Comparison of ENCODE assay signal across 9 cellular contexts in genomic region chr9:21326526-21327139, GRCh38. TPM values are rescaled to one million over a fixed set of nuclear protein-coding genes. Genes with fewer than 3 reads are reported as not detected.
DNase-seq lines count a peak whose midpoint lies in the region; ATAC-seq and TF ChIP-seq lines count a peak whose summit lies in the region.
"Had no signal": no experiment of that assay in that cellular context is flagged by ENCODE, and none has a peak within 500 bp of the region (broad histone marks: within the 10 kb centered on the region; RNA-seq: fewer than 3 reads in every experiment).

No MANE protein-coding gene starts in this region.

- H3K9ac ChIP-seq in fibroblast of lung (ENCODE audit: insufficient read depth, low read length) (no peak overlapping the region), parathyroid adenoma (no peak overlapping the region)

- H3K27ac ChIP-seq in RWPE2 (ENCODE audit: poor library complexity, severe bottlenecking) (no peak overlapping the region), fibroblast of lung (ENCODE audit: insufficient read depth, low read length) (no peak overlapping the region), parathyroid adenoma (no peak overlapping the region)

- H3K27me3 ChIP-seq in RWPE2 (ENCODE audit: insufficient read depth, poor library complexity, severe bottlenecking) (no peaks in the 10 kb centered on the region), fibroblast of lung (ENCODE audit: control insufficient read depth, insufficient read depth, low read length) (no peaks in the 10 kb centered on the region), parathyroid adenoma (ENCODE audit: control insufficient read depth, insufficient read depth, low read length) (no peaks in the 10 kb centered on the region)

- DNase-seq in NCI-H1417 (lab: John Stamatoyannopoulos, UW): peak in 2 of 3 experiments; percentile 43 to 59
- no peak for DNase-seq in NCI-H1417 treated with DMSO at 0.1 percent for 48 hours (lab: John Stamatoyannopoulos, UW)
- peak; percentile 13 for DNase-seq in HuH-7 (ENCODE audit: low spot score)
- DNase-seq in RWPE2 (ENCODE audit: low spot score): no peak
- DNase-seq in fibroblast of lung (ENCODE audit: low read depth in 2 of 2): peak; percentile 44 to 59
- DNase-seq in stimulated activated CD4-positive, alpha-beta T cell treated with anti-CD3 and anti-CD28 coated beads, Interleukin-4, amount 100 ng/mL, for 4 hours: no peak

- no peaks in the 10 kb centered on the region for H4K20me1 ChIP-seq in fibroblast of lung (ENCODE audit: control insufficient read depth, extremely low read depth, insufficient read depth, low read length)

- H2AFZ ChIP-seq in fibroblast of lung (ENCODE audit: low read length) (no peak overlapping the region), parathyroid adenoma (no peak overlapping the region)

- H3K79me2 ChIP-seq in fibroblast of lung (ENCODE audit: control insufficient read depth, insufficient read depth, low read length): peaks cover 38% of the 10 kb centered on the region
- H3K79me2 ChIP-seq in parathyroid adenoma: no peaks in the 10 kb centered on the region

- H3K4me1 ChIP-seq in RWPE2 (ENCODE audit: insufficient read depth, poor library complexity, severe bottlenecking) (peaks cover 10% of the 10 kb centered on the region), fibroblast of lung (ENCODE audit: control insufficient read depth, extremely low read depth, insufficient read depth, low read length) (peaks cover 2% of the 10 kb centered on the region), parathyroid adenoma (no peaks in the 10 kb centered on the region)

- H3K4me2 ChIP-seq in fibroblast of lung (ENCODE audit: extremely low read depth, insufficient read depth, low read length) (no peak overlapping the region), parathyroid adenoma (ENCODE audit: low read length) (no peak overlapping the region)

- H3K9me3 ChIP-seq in RWPE2 (ENCODE audit: severe bottlenecking) (no peaks in the 10 kb centered on the region), fibroblast of lung (ENCODE audit: control insufficient read depth, insufficient read depth, low read depth, low read length) (no peaks in the 10 kb centered on the region), parathyroid adenoma (ENCODE audit: control insufficient read depth, low read length) (no peaks in the 10 kb centered on the region)

- H3K36me3 ChIP-seq in RWPE2 (ENCODE audit: low read depth) (peaks cover 24% of the 10 kb centered on the region), fibroblast of lung (ENCODE audit: control insufficient read depth, insufficient read depth, low read length) (peaks cover 5% of the 10 kb centered on the region), parathyroid adenoma (ENCODE audit: control insufficient read depth, insufficient read depth, low read length) (no peaks in the 10 kb centered on the region)

- TF ChIP-seq CTCF in RWPE2 (IDR thresholded peaks at IDR 0.05; ENCODE audit: poor library complexity, severe bottlenecking) (peak; percentile 92), fibroblast of lung (conservative IDR thresholded peaks at IDR 0.05 in 1 of 2, IDR thresholded peaks at IDR 0.05 in 1 of 2; ENCODE audit: low read depth in 1 of 2, low read length in 2 of 2) (peak; percentile 60 to 63), parathyroid adenoma (IDR thresholded peaks at IDR 0.05) (peak; percentile 54)

- no peak overlapping the region for H3K4me3 ChIP-seq in RWPE2 (ENCODE audit: severe bottlenecking)
- no peak overlapping the region for H3K4me3 ChIP-seq in fibroblast of lung (replicated peaks in 1 of 4; ENCODE audit: control extremely low read depth in 1 of 4, insufficient read depth in 1 of 4, low read depth in 3 of 4, low read length in 4 of 4)
- H3K4me3 ChIP-seq in parathyroid adenoma (ENCODE audit: low read depth, low read length): no peak overlapping the region

- ATAC-seq in GM21526 (IDR thresholded peaks at IDR 0.05; ENCODE audit: low FRiP score, unreplicated experiment) (peak; percentile 75), RWPE2 (ENCODE audit: low read depth) (peak; percentile 91)

RNA-seq across cellular contexts. Expression of gene KLHL9, which starts 8.6 kb away (rescaled TPM):
- total RNA-seq in fibroblast of lung: 37.2 and 37.5 TPM in 2 replicates
- 25.7 and 33.5 TPM in 2 replicates for polyA plus RNA-seq in fibroblast of lung
- polyA plus RNA-seq in fibroblast of lung (2012): 19.9 and 24.0 TPM in 2 replicates
- 10.1 and 11.7 TPM in 2 replicates for polyA minus RNA-seq in fibroblast of lung (ENCODE audit: low replicate concordance)

RNA-seq across cellular contexts. Expression of gene IFNA5, which starts 21.5 kb away (rescaled TPM):
- total RNA-seq in fibroblast of lung: not detected in 2 replicates
- polyA plus RNA-seq in fibroblast of lung: not detected in 2 replicates
- polyA plus RNA-seq in fibroblast of lung (2012): not detected in 2 replicates
- not detected in 2 replicates for polyA minus RNA-seq in fibroblast of lung (ENCODE audit: low replicate concordance)
- polyA plus RNA-seq: adipose tissue had no signal

RNA-seq across cellular contexts. Expression of gene IFNA6, which starts 24.1 kb away (rescaled TPM):
- not detected in 2 replicates for total RNA-seq in fibroblast of lung
- polyA plus RNA-seq in fibroblast of lung: not detected in 2 replicates
- not detected in 2 replicates for polyA plus RNA-seq in fibroblast of lung (2012)
- polyA minus RNA-seq in fibroblast of lung (ENCODE audit: low replicate concordance): not detected in 2 replicates
- polyA plus RNA-seq: adipose tissue had no signal

RNA-seq across cellular contexts. Expression of gene IFNA13, which starts 41.2 kb away (rescaled TPM):
- total RNA-seq in fibroblast of lung: not detected in 2 replicates
- not detected in 2 replicates for polyA plus RNA-seq in fibroblast of lung
- polyA plus RNA-seq in fibroblast of lung (2012): not detected in 2 replicates
- polyA minus RNA-seq in fibroblast of lung (ENCODE audit: low replicate concordance): not detected in 2 replicates
- polyA plus RNA-seq: adipose tissue had no signal

RNA-seq across cellular contexts. Expression of gene IFNA2, which starts 58.6 kb away (rescaled TPM):
- total RNA-seq in fibroblast of lung: not detected in 2 replicates
- not detected in 2 replicates for polyA plus RNA-seq in fibroblast of lung
- not detected in 2 replicates for polyA plus RNA-seq in fibroblast of lung (2012)
- not detected in 2 replicates for polyA minus RNA-seq in fibroblast of lung (ENCODE audit: low replicate concordance)

Comparison
In these comparisons a context has a peak if more than half of its experiments do, and no peak if none do; other contexts are left out.
1. DNase-seq: peak in NCI-H1417 (2 of 3), HuH-7 (single experiment) and fibroblast of lung (2 of 2); none in NCI-H1417 treated with DMSO at 0.1 percent for 48 hours (single experiment), RWPE2 (single experiment) and stimulated activated CD4-positive, alpha-beta T cell treated with anti-CD3 and anti-CD28 coated beads, Interleukin-4, amount 100 ng/mL, for 4 hours (0 of 2).
2. Peak in every context shown above with its lines, with median percentiles within 50 percentile points of each other: CTCF ChIP-seq.